Comparison of ENCODE assay signal across 8 cellular contexts in the genomic region with DNA sequence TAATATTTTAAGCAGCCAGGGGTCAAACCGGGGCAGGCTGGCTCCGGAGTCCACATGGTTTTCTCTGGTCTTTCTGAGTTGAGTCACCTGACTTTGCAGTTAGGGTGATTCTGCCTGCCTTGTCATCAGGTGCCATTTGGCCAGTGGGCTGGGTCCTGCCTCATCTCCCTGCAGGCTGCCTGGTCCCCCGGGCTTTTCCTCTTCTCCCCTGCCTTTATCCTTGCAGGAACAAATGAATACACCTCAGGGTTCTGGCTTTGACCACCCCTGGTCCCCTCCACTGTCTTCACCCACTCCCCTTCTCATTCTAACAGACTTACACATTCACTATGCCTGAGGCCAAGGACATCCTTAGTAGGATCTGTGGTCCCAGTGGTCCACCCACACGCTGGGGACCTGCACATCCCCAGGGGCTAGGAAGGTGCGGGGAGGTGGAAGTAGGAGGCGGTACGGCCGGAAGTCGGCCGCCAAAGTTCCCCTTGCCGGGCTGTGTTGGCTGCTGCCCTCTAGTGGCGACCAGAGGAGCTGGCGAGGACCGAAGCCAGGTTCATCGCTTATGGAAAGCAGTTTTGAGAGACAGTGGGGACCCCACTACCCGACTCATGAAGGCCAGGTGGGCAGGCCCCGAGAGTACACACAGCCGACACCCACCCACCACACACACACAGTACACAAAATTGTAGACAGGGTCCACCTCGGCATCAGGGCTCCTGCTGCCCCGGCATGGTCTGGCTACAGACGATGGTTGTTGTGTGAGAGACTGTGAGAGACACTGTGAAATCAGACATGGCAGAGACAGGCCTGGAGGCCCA. TPM values are rescaled to one million over a fixed set of nuclear protein-coding genes. Genes with fewer than 3 reads are reported as not detected.
A peak's percentile ranks its signal among the peaks of the same experiment; 100 is the strongest.
DNase-seq lines count a peak whose midpoint lies in the region; ATAC-seq, FAIRE-seq and TF ChIP-seq lines count a peak whose summit lies in the region.

No MANE protein-coding gene starts in this region.

- H3K79me2 ChIP-seq in OCI-LY3 (ENCODE audit: low read length), result no peaks in the 10 kb centered on the region

- no peak overlapping the region for H3K27ac Mint-ChIP-seq in neural crest cell (ENCODE audit: unreplicated experiment)

- no peak for TF ChIP-seq EP300 in stomach (IDR thresholded peaks at IDR 0.05)

- H2AFZ ChIP-seq in OCI-LY3 (ENCODE audit: low read depth, low read length), result peak overlapping the region; percentile 97

- H3K27me3 Mint-ChIP-seq in neural crest cell (ENCODE audit: low read depth), result peaks cover 15% of the 10 kb centered on the region

- H3K36me3 ChIP-seq in OCI-LY3 (replicated peaks; ENCODE audit: low read depth, low read length) (no peaks in the 10 kb centered on the region), stomach (no peaks in the 10 kb centered on the region)

- no peaks in the 10 kb centered on the region for H3K9me3 Mint-ChIP-seq in neural crest cell

- no peaks in the 10 kb centered on the region for H3K27me3 ChIP-seq in OCI-LY3 (ENCODE audit: low read depth, low read length)
- H3K27me3 ChIP-seq in stomach, result no peaks in the 10 kb centered on the region

- WGBS in stomach, 5 donors, result 22 to 26% (median 25%) methylated on average over 19 to 21 of the region's 21 CpGs

- intact Hi-C loops in stomach (cut with DNase I; ENCODE audit: low total_unique reads), result no loop called here

- peak; percentile 84 for ATAC-seq in GM21360 (IDR thresholded peaks at IDR 0.05; ENCODE audit: unreplicated experiment)

- peak overlapping the region; percentile 6; the same call in 1 of the 2 replicates for H3K27ac ChIP-seq in OCI-LY3 (ENCODE audit: low read length)
- H3K27ac ChIP-seq in stomach, result peak overlapping the region in 1 of 5 donors; percentile 18

- no peaks in the 10 kb centered on the region for H4K20me1 ChIP-seq in OCI-LY3 (ENCODE audit: insufficient read depth, low read length)

- TF ChIP-seq POLR2A in stomach (IDR thresholded peaks at IDR 0.05), result no peak

- H3K4me3 ChIP-seq in OCI-LY3 (ENCODE audit: low read length), result peak overlapping the region; percentile 89
- peak overlapping the region; percentile 34 for H3K4me3 ChIP-seq in fibroblast of mammary gland (ENCODE audit: control insufficient read depth, low read depth, low read length)
- peak overlapping the region; percentile 19 to 41 (median 24) for H3K4me3 ChIP-seq in stomach

- peaks cover 23% of the 10 kb centered on the region for H3K4me1 Mint-ChIP-seq in neural crest cell

- H3K36me3 Mint-ChIP-seq in neural crest cell (ENCODE audit: low read depth), result no peaks in the 10 kb centered on the region

- H3K4me3 Mint-ChIP-seq in neural crest cell, result peak overlapping the region; percentile 49

- no peaks in the 10 kb centered on the region for H3K9me3 ChIP-seq in OCI-LY3 (ENCODE audit: insufficient read depth, low read length)
- H3K9me3 ChIP-seq in stomach, result no peaks in the 10 kb centered on the region

- TF ChIP-seq CTCF in D721Med (IDR thresholded peaks at IDR 0.05; ENCODE audit: insufficient read depth, missing control alignments) (peak; percentile 74), OCI-LY3 (IDR thresholded peaks at IDR 0.05; ENCODE audit: low read depth, low read length) (peak; percentile 89), fibroblast of mammary gland (conservative IDR thresholded peaks at IDR 0.05; ENCODE audit: control insufficient read depth, insufficient read depth, low read depth, low read length) (peak; percentile 88), neural crest cell (conservative IDR thresholded peaks at IDR 0.05) (peak; percentile 92), stomach (IDR thresholded peaks at IDR 0.05) (peak in 5 of 7 experiments; percentile 59 to 93 (median 90))

- H3K4me2 ChIP-seq in OCI-LY3 (ENCODE audit: low read length), result peak overlapping the region; percentile 88

- H3K4me1 ChIP-seq in OCI-LY3 (ENCODE audit: low read length) (peaks cover 12% of the 10 kb centered on the region), stomach (peaks cover 0 to 14% (median 11%) of the 10 kb centered on the region in 4 donors)

- peak overlapping the region; percentile 70 for H3K9ac ChIP-seq in OCI-LY3 (ENCODE audit: low read length)

- no peak for FAIRE-seq in D721Med (lab: Jason Lieb, UNC)

- DNase-seq in D721Med (ENCODE audit: insufficient read length, low spot score), result no peak
- DNase-seq in HT1080 (ENCODE audit: low read depth), result peak; percentile 54
- peak; percentile 76 for DNase-seq in activated T-cell treated with anti-CD3 and anti-CD28 coated beads for 48 hours (ENCODE audit: low read depth)
- DNase-seq in fibroblast of mammary gland (ENCODE audit: low read depth), result peak; percentile 61
- DNase-seq in neural crest cell (ENCODE audit: low read depth, low spot score), result peak; percentile 76
- peak; percentile 80 for DNase-seq in stomach

RNA-seq across cellular contexts. Expression of a gene that starts 6.3 kb away (rescaled TPM):
- total RNA-seq in HT1080 (2014; rRNA removed; shearing (Covaris generic)), result 38.4 and 60.1 TPM in 2 replicates
- polyA plus RNA-seq in HT1080 (2015; cell fraction: cytosol; rRNA removed), result 59.2 and 61.5 TPM in 2 replicates
- polyA plus RNA-seq in HT1080 (2015; cell fraction: nucleus; rRNA removed), result 39.8 and 47.2 TPM in 2 replicates
- total RNA-seq in neural crest cell (57.2 and 58.4 TPM in 2 replicates), stomach (10 to 100 TPM in 2 of 5 donors, 1 to 10 TPM in 3; 5.2 to 39.1 (median 9.4) TPM)
- 10 to 100 TPM; 17.1 to 19.2 (median 17.9) TPM for polyA plus RNA-seq in stomach

RNA-seq across cellular contexts. Expression of a gene that starts 22.6 kb away (rescaled TPM):
- total RNA-seq in HT1080 (2014; rRNA removed; shearing (Covaris generic)), result 0.03 TPM in 1 of 2 replicates, not detected in the other
- polyA plus RNA-seq in HT1080 (2015; cell fraction: cytosol; rRNA removed), result 0.02 TPM in 1 of 2 replicates, not detected in the other
- 0.17 TPM in 1 of 2 replicates, not detected in the other for polyA plus RNA-seq in HT1080 (2015; cell fraction: nucleus; rRNA removed)
- total RNA-seq in neural crest cell (1.2 and 1.7 TPM in 2 replicates), stomach (under 1 TPM in 1 of 5 donors, not detected in 4; 0.45 TPM)
- polyA plus RNA-seq in stomach, result 1 to 10 TPM in 2 of 3 donors, under 1 TPM in 1; 0.88 to 2.3 (median 1.3) TPM

Comparison
In these comparisons a context has a peak if more than half of its experiments do, and no peak if none do; other contexts are left out.
1. H3K4me3 ChIP-seq: peak in every context shown above with its lines; median percentile 89 in OCI-LY3; 34 in fibroblast of mammary gland; 24 in stomach.